24 cellular contexts compared by ENCODE assay signal in the genomic region with DNA sequence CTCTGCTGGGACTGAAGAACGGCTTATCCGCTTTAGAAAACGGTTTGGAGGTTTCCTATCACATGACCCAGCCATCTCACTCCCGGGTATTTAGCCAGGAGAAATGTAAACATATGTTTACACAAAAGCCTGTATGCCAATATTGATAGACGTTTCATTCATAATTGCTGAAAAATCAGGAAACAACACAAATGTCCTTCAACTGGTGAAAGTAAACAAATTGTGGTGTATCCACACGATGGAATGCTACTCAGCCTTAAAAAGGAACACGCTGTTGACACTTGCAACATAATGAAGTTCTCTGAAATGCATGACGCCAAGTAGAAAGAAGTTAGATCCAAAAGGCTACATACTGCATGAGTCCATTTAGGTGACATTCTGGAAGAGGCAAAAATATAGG.
"Had no signal": no experiment of that assay in that cellular context is flagged by ENCODE, and none has a peak within 500 bp of the region (broad histone marks: within the 10 kb centered on the region; RNA-seq: fewer than 3 reads in every experiment).

No MANE protein-coding gene starts in this region.

- H3K4me1 ChIP-seq: esophagus muscularis mucosa, foreskin keratinocyte, gastroesophageal sphincter, heart left ventricle, left lung, lower lobe of right lung had no signal

- H3K36me3 Mint-ChIP-seq: mesothelial cell of epicardium had no signal

- H3K4me2 ChIP-seq: hepatocyte had no signal

- H3K27ac ChIP-seq: coronary artery, dorsolateral prefrontal cortex, esophagus muscularis mucosa, foreskin keratinocyte, gastroesophageal sphincter, heart left ventricle, hepatocyte, left lung, lower lobe of right lung had no signal

- DNase-seq: dermis blood vessel endothelial cell; dorsolateral prefrontal cortex; effector CD4-positive, alpha-beta T cell; effector memory CD4-positive, alpha-beta T cell; foreskin keratinocyte; heart left ventricle; hypothalamus; immature natural killer cell; islet precursor cell; kidney; kidney glomerular epithelial cell; left lung; left ventricle myocardium superior; lower lobe of right lung; mucosa of descending colon; naive B cell had no signal

- FAIRE-seq: colon, endothelial cell of umbilical vein, frontal cortex, kidney had no signal

- H3K4me3 Mint-ChIP-seq: immature natural killer cell, mesothelial cell of epicardium, naive B cell had no signal

- H3K4me1 Mint-ChIP-seq: mesothelial cell of epicardium had no signal

- H3K27ac Mint-ChIP-seq: immature natural killer cell, mesothelial cell of epicardium had no signal

- H3K9me3 Mint-ChIP-seq: mesothelial cell of epicardium, naive B cell had no signal

- H3K27me3 Mint-ChIP-seq: naive B cell had no signal

- H3K9me3 ChIP-seq: esophagus muscularis mucosa, gastroesophageal sphincter, heart left ventricle, left lung, lower lobe of right lung, mucosa of descending colon had no signal

- ATAC-seq: foreskin keratinocyte, gastroesophageal sphincter, heart left ventricle, left lung, left ventricle myocardium superior, lower lobe of right lung, mucosa of descending colon had no signal

- H3K4me3 ChIP-seq: coronary artery, dorsolateral prefrontal cortex, esophagus muscularis mucosa, gastroesophageal sphincter, heart left ventricle, hepatocyte, left lung, lower lobe of right lung, mucosa of descending colon had no signal
